Comparison of ENCODE assay signal across 9 cellular contexts in genomic region chr2:212595036-212595654, GRCh38. TPM values are rescaled to one million over a fixed set of nuclear protein-coding genes. Genes with fewer than 3 reads are reported as not detected.
DNase-seq lines count a peak whose midpoint lies in the region; ATAC-seq, FAIRE-seq and TF ChIP-seq lines count a peak whose summit lies in the region.
"Had no signal": no experiment of that assay in that cellular context is flagged by ENCODE, and none has a peak within 500 bp of the region (broad histone marks: within the 10 kb centered on the region; RNA-seq: fewer than 3 reads in every experiment).

No MANE protein-coding gene starts in this region.

- ATAC-seq in foreskin keratinocyte (peak; percentile 46), right cardiac atrium (no peak)
- ATAC-seq: K562 had no signal

- H3K27me3 Mint-ChIP-seq in activated T-cell treated with anti-CD3 and anti-CD28 coated beads, Interleukin-2, amount 50 U/mL, for 24 hours = no peaks in the 10 kb centered on the region

- WGBS in right cardiac atrium = 52% methylated on average over 3 of the region's 3 CpGs

- DNase-seq in G401 (ENCODE audit: low spot score) (peak; percentile 33), H54 (ENCODE audit: insufficient read length, low spot score) (no peak), NCI-H748 treated with DMSO at 0.1 percent for 48 hours (lab: John Stamatoyannopoulos, UW) (peak; percentile 57), foreskin keratinocyte (peak; percentile 35 to 54), GM12892 (ENCODE audit: insufficient read length) (no peak), right cardiac atrium (no peak)
- DNase-seq in stimulated activated CD4-positive, alpha-beta T cell treated with anti-CD3 and anti-CD28 coated beads, Interleukin-15, amount 100 ng/mL, for 24 hours = no peak
- no peak for DNase-seq in activated T-cell treated with anti-CD3 and anti-CD28 coated beads, Interleukin-2, amount 50 U/mL, for 24 hours

- in situ Hi-C loops in G401 (cut with HindIII; ENCODE audit: low sequenced_read_pairs) = no loop called here

- H3K27ac ChIP-seq in foreskin keratinocyte = no peak overlapping the region
- H3K27ac ChIP-seq in right cardiac atrium (ENCODE audit: low read length) = no peak overlapping the region

- no peaks in the 10 kb centered on the region for H3K9me3 Mint-ChIP-seq in activated T-cell treated with anti-CD3 and anti-CD28 coated beads, Interleukin-2, amount 50 U/mL, for 24 hours

- no peak overlapping the region for H3K27ac Mint-ChIP-seq in activated T-cell treated with anti-CD3 and anti-CD28 coated beads, Interleukin-2, amount 50 U/mL, for 24 hours

- TF ChIP-seq POLR2A in H54 (IDR thresholded peaks at IDR 0.05; ENCODE audit: low read depth, low read length) (no peak), GM12892 (IDR thresholded peaks at IDR 0.05; ENCODE audit: low read depth, low read length) (no peak)

- H3K27me3 ChIP-seq in foreskin keratinocyte (no peaks in the 10 kb centered on the region), right cardiac atrium (ENCODE audit: control insufficient read depth, insufficient read depth) (no peaks in the 10 kb centered on the region)

- H3K4me1 Mint-ChIP-seq in activated T-cell treated with anti-CD3 and anti-CD28 coated beads, Interleukin-2, amount 50 U/mL, for 24 hours (ENCODE audit: low read depth) = no peaks in the 10 kb centered on the region

- no peak overlapping the region for H3K4me3 ChIP-seq in right cardiac atrium (ENCODE audit: low read length)
- H3K4me3 ChIP-seq: K562 had no signal

- FAIRE-seq in H54 (lab: Jason Lieb, UNC) (peak; percentile 83), GM12892 (lab: Jason Lieb, UNC) (no peak)
- FAIRE-seq: K562 had no signal

- H3K4me1 ChIP-seq in foreskin keratinocyte (peaks cover 12% of the 10 kb centered on the region), right cardiac atrium (ENCODE audit: control insufficient read depth, insufficient read depth, low read length) (no peaks in the 10 kb centered on the region)

- no peaks in the 10 kb centered on the region for H3K9me3 ChIP-seq in right cardiac atrium (ENCODE audit: control insufficient read depth, low read length)

- TF ChIP-seq CTCF in foreskin keratinocyte (conservative IDR thresholded peaks at IDR 0.05) = peak; percentile 77

- no peak overlapping the region for H3K4me3 Mint-ChIP-seq in activated T-cell treated with anti-CD3 and anti-CD28 coated beads, Interleukin-2, amount 50 U/mL, for 24 hours

- intact Hi-C loops in right cardiac atrium (cut with DNase I) = no loop called here

- H3K36me3 Mint-ChIP-seq in activated T-cell treated with anti-CD3 and anti-CD28 coated beads, Interleukin-2, amount 50 U/mL, for 24 hours (ENCODE audit: low read depth) = no peaks in the 10 kb centered on the region

RNA-seq across cellular contexts. Expression of gene ERBB4, which starts 56.5 kb away (rescaled TPM):
- total RNA-seq in G401 (2014; rRNA removed; shearing (Covaris generic)) = not detected in 2 replicates
- total RNA-seq in foreskin keratinocyte (not detected in 2 replicates), right cardiac atrium (10 to 100 TPM; 29.2 to 38.8 (median 34.4) TPM)
- polyA plus RNA-seq in foreskin keratinocyte (not detected in 2 replicates), right cardiac atrium (4.3 TPM)
- polyA plus RNA-seq in GM12892 (2012; ENCODE audit: missing spikeins) = 0.04 TPM
- total RNA-seq: K562 had no signal
- polyA plus RNA-seq: K562 had no signal

Comparison
In these comparisons a context has a peak if more than half of its experiments do, and no peak if none do; other contexts are left out.
1. DNase-seq: peak in G401 (single experiment), NCI-H748 treated with DMSO at 0.1 percent for 48 hours (single experiment) and foreskin keratinocyte (2 of 2); none in H54 (single experiment), GM12892 (single experiment), stimulated activated CD4-positive, alpha-beta T cell treated with anti-CD3 and anti-CD28 coated beads, Interleukin-15, amount 100 ng/mL, for 24 hours (single experiment), activated T-cell treated with anti-CD3 and anti-CD28 coated beads, Interleukin-2, amount 50 U/mL, for 24 hours (single experiment) and right cardiac atrium (0 of 3).
2. RNA of gene ERBB4, which starts 56.5 kb away (total RNA-seq): 29.2 to 38.8 TPM in right cardiac atrium; not detected in G401 and not detected in foreskin keratinocyte; every median in the first group is over 10 times any median in the second.